ENCODE assay signal across 11 cellular contexts in genomic region chr5:27472875-27473274, GRCh38.
A peak's percentile ranks its signal among the peaks of the same experiment; 100 is the strongest.
DNase-seq lines count a peak whose midpoint lies in the region; ATAC-seq, FAIRE-seq and TF ChIP-seq lines count a peak whose summit lies in the region.
"Had no signal": no experiment of that assay in that cellular context is flagged by ENCODE, and none has a peak within 500 bp of the region (broad histone marks: within the 10 kb centered on the region; RNA-seq: fewer than 3 reads in every experiment).

No MANE protein-coding gene starts in this region.

- no peaks in the 10 kb centered on the region; the same call in 1 of the 2 replicates for H3K27me3 Mint-ChIP-seq in WTC11 (ENCODE audit: low read depth)
- H3K27me3 Mint-ChIP-seq: memory B cell had no signal

- H3K36me3 ChIP-seq in mesodermal cell (ENCODE audit: control insufficient read depth, insufficient read depth, low read length), result peaks cover 33% of the 10 kb centered on the region
- H3K36me3 ChIP-seq in left lung, result no peaks in the 10 kb centered on the region

- peaks cover 57% of the 10 kb centered on the region for H3K36me3 Mint-ChIP-seq in WTC11
- H3K36me3 Mint-ChIP-seq: memory B cell had no signal

- H3K4me3 ChIP-seq in mesodermal cell (ENCODE audit: extremely low read depth, insufficient read depth, low read length, poor library complexity, severe bottlenecking) (peak overlapping the region; percentile 62), left lung (no peak overlapping the region)

- TF ChIP-seq CTCF in WTC11 (IDR thresholded peaks at IDR 0.05) (no peak), left lung (IDR thresholded peaks at IDR 0.05) (no peak)

- 50 to 58% methylated on average over 2 of the region's 4 CpGs for WGBS in mesodermal cell (ENCODE audit: insufficient coverage in 2 of 2), 2 experiments

- intact Hi-C loops in left lung (cut with DNase I), result no loop called here

- peaks cover 32% of the 10 kb centered on the region for H3K9me3 Mint-ChIP-seq in WTC11

- peak; percentile 24 for FAIRE-seq in GM12892 (lab: Jason Lieb, UNC)

- peak overlapping the region; percentile 87 for H3K27ac ChIP-seq in mesodermal cell (ENCODE audit: low read depth, low read length, severe bottlenecking)
- no peak overlapping the region for H3K27ac ChIP-seq in left lung

- H3K4me3 Mint-ChIP-seq in WTC11, result peak overlapping the region; percentile 93
- H3K4me3 Mint-ChIP-seq: memory B cell had no signal

- H3K27me3 ChIP-seq in left lung, result no peaks in the 10 kb centered on the region

- H3K9me3 ChIP-seq in mesodermal cell (ENCODE audit: control insufficient read depth, low read length), result peaks cover 15% of the 10 kb centered on the region
- peaks cover 0 to 42% of the 10 kb centered on the region in 2 donors for H3K9me3 ChIP-seq in left lung

- ATAC-seq in HG03432 (IDR thresholded peaks at IDR 0.05; ENCODE audit: unreplicated experiment) (peak; percentile 26), WTC11 (no peak), left lung (no peak)

- H3K4me1 ChIP-seq in mesodermal cell (ENCODE audit: control insufficient read depth, insufficient read depth, low read length, poor library complexity, severe bottlenecking), result peaks cover 5% of the 10 kb centered on the region
- no peaks in the 10 kb centered on the region for H3K4me1 ChIP-seq in left lung

- peak overlapping the region; percentile 95 for H3K27ac Mint-ChIP-seq in WTC11
- H3K27ac Mint-ChIP-seq: memory B cell had no signal

- TF ChIP-seq POLR2A in GM12892 (IDR thresholded peaks at IDR 0.05; ENCODE audit: low read depth, low read length), result no peak

- peaks cover 10% of the 10 kb centered on the region for H3K4me1 Mint-ChIP-seq in WTC11
- H3K4me1 Mint-ChIP-seq: memory B cell had no signal

- DNase-seq in GM12892 (ENCODE audit: insufficient read length) (no peak), WTC11 (ENCODE audit: low spot score) (no peak), islet precursor cell (no peak), left lung (no peak)
- no peak for DNase-seq in stimulated activated CD8-positive, alpha-beta memory T cell treated with anti-CD3 and anti-CD28 coated beads, Interleukin-4, amount 100 ng/mL, for 48 hours
- DNase-seq in activated CD8-positive, alpha-beta memory T cell treated with anti-CD3 and anti-CD28 coated beads for 24 hours, result no peak
- DNase-seq: amygdala, DMS 273 treated with DMSO at 0.1 percent for 48 hours had no signal

- POLR2A ChIA-PET in WTC11 (lab: Charles Lee), result no interaction called here

- CTCF ChIA-PET in WTC11 (lab: Charles Lee), result no interaction called here

TF ChIP-seq in WTC11, 78 proteins besides CTCF, POLR2A, EP300 and RAD21:
- TF ChIP-seq ELF4 (CRISPR knock-in tag; IDR thresholded peaks at IDR 0.05; ENCODE audit: low read depth), result no peak
- no peak for TF ChIP-seq NFE2L1 (CRISPR knock-in tag; IDR thresholded peaks at IDR 0.05)
- TF ChIP-seq SMAD4 (CRISPR knock-in tag; IDR thresholded peaks at IDR 0.05), result no peak
- no peak for TF ChIP-seq KAT7 (CRISPR knock-in tag; IDR thresholded peaks at IDR 0.05; ENCODE audit: borderline replicate concordance)
- TF ChIP-seq ESRRA (CRISPR knock-in tag; IDR thresholded peaks at IDR 0.05; ENCODE audit: borderline replicate concordance), result no peak
- TF ChIP-seq USF1 (CRISPR knock-in tag; IDR thresholded peaks at IDR 0.05), result no peak
- no peak for TF ChIP-seq GRHL2 (CRISPR knock-in tag; IDR thresholded peaks at IDR 0.05; ENCODE audit: insufficient replicate concordance, severe bottlenecking)
- no peak for TF ChIP-seq TEAD4 (CRISPR knock-in tag; IDR thresholded peaks at IDR 0.05)
- no peak for TF ChIP-seq HMGA2 (CRISPR knock-in tag; IDR thresholded peaks at IDR 0.05)
- no peak for TF ChIP-seq IRF1 (CRISPR knock-in tag; IDR thresholded peaks at IDR 0.05)
- TF ChIP-seq ERG (CRISPR knock-in tag; IDR thresholded peaks at IDR 0.05), result no peak
- TF ChIP-seq CDX4 (CRISPR knock-in tag; IDR thresholded peaks at IDR 0.05; ENCODE audit: borderline replicate concordance), result no peak
- no peak for TF ChIP-seq NR1H2 (CRISPR knock-in tag; IDR thresholded peaks at IDR 0.05)
- no peak for TF ChIP-seq CREM (CRISPR knock-in tag; IDR thresholded peaks at IDR 0.05)
